Comparison of ENCODE assay signal across 13 cellular contexts in genomic region chr2:167134381-167135072, GRCh38.
DNase-seq lines count a peak whose midpoint lies in the region; ATAC-seq and TF ChIP-seq lines count a peak whose summit lies in the region.
"Had no signal": no experiment of that assay in that cellular context is flagged by ENCODE, and none has a peak within 500 bp of the region (broad histone marks: within the 10 kb centered on the region; RNA-seq: fewer than 3 reads in every experiment).

No MANE protein-coding gene starts in this region.

- H3K4me3 Mint-ChIP-seq in osteocyte (ENCODE audit: unreplicated experiment): no peak overlapping the region
- H3K4me3 Mint-ChIP-seq: natural killer cell had no signal

- H3K36me3 ChIP-seq in ACC112 (ENCODE audit: insufficient read depth, low read length): no peaks in the 10 kb centered on the region
- H3K36me3 ChIP-seq: WERI-Rb-1 had no signal

- POLR2A ChIA-PET in HEK293T (lab: Yijun Ruan, JAX): no interaction called here

- H3K27me3 ChIP-seq in ACC112 (ENCODE audit: insufficient read depth, low read length): no peaks in the 10 kb centered on the region

- H3K27me3 Mint-ChIP-seq in osteocyte (ENCODE audit: unreplicated experiment): no peaks in the 10 kb centered on the region

- no peak for DNase-seq in HEK293T (ENCODE audit: extremely low spot score)
- peak; percentile 34 for DNase-seq in RKO (ENCODE audit: low spot score)
- peak; percentile 42 for DNase-seq in fibroblast of gingiva (ENCODE audit: low read depth)
- DNase-seq in activated CD4-positive, alpha-beta T cell treated with anti-CD3 and anti-CD28 coated beads, Interleukin-2, amount 50 U/mL, for 4 hours: no peak
- no peak for DNase-seq in activated CD4-positive, alpha-beta T cell treated with anti-CD3 and anti-CD28 coated beads, Interleukin-2, amount 50 U/mL, for 48 hours
- DNase-seq in osteocyte (ENCODE audit: extremely low spot score, unreplicated experiment): no peak
- DNase-seq: activated effector memory CD4-positive, alpha-beta T cell treated with Interleukin-2 at 50 U/mL for 16 hours; Kasumi-1; natural killer cell; WERI-Rb-1 had no signal

- peaks cover 20% of the 10 kb centered on the region for H3K4me1 Mint-ChIP-seq in osteocyte (ENCODE audit: unreplicated experiment)
- H3K4me1 Mint-ChIP-seq: natural killer cell had no signal

- no peak for TF ChIP-seq CTCF in osteocyte (IDR thresholded peaks at IDR 0.05)

- H3K9me3 Mint-ChIP-seq in osteocyte (ENCODE audit: unreplicated experiment): no peaks in the 10 kb centered on the region

- peak overlapping the region; percentile 3; the same call in 1 of the 2 replicates for H3K4me3 ChIP-seq in ACC112 (ENCODE audit: low read depth, low read length)

- no peak overlapping the region for H3K27ac Mint-ChIP-seq in osteocyte (ENCODE audit: unreplicated experiment)
- H3K27ac Mint-ChIP-seq: natural killer cell had no signal

- peak overlapping the region; percentile 48 for H2AFZ ChIP-seq in ACC112 (ENCODE audit: low read length, unreplicated experiment)

- H3K79me2 ChIP-seq in ACC112 (ENCODE audit: control insufficient read depth, insufficient read depth, low read length, unreplicated experiment): no peaks in the 10 kb centered on the region

- peaks cover 20% of the 10 kb centered on the region for H3K4me1 ChIP-seq in ACC112 (ENCODE audit: control insufficient read depth, insufficient read depth, low read length, unreplicated experiment)

- H3K27ac ChIP-seq in ACC112 (ENCODE audit: low read depth, low read length): peak overlapping the region; percentile 73
- H3K27ac ChIP-seq: C4-2B, WERI-Rb-1 had no signal

- ATAC-seq in HG02885 (IDR thresholded peaks at IDR 0.05; ENCODE audit: poor library complexity, unreplicated experiment): no peak
- ATAC-seq: natural killer cell had no signal

- CTCF ChIA-PET in HEK293T (lab: Yijun Ruan, JAX): no interaction called here

- H3K36me3 Mint-ChIP-seq in osteocyte (ENCODE audit: unreplicated experiment): no peaks in the 10 kb centered on the region
- H3K36me3 Mint-ChIP-seq: natural killer cell had no signal

TF ChIP-seq in HEK293T, 16 proteins besides CTCF, POLR2A, EP300 and RAD21:
- TF ChIP-seq L3MBTL2 (conservative IDR thresholded peaks at IDR 0.05): no peak
- TF ChIP-seq, protein P1, sequence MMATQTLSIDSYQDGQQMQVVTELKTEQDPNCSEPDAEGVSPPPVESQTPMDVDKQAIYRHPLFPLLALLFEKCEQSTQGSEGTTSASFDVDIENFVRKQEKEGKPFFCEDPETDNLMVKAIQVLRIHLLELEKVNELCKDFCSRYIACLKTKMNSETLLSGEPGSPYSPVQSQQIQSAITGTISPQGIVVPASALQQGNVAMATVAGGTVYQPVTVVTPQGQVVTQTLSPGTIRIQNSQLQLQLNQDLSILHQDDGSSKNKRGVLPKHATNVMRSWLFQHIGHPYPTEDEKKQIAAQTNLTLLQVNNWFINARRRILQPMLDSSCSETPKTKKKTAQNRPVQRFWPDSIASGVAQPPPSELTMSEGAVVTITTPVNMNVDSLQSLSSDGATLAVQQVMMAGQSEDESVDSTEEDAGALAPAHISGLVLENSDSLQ (IDR thresholded peaks at IDR 0.05): peak; percentile 38; the same call in 1 of the 2 replicates
TF ChIP-seq in HEK293T: peak in this region for 1.

Comparison
In these comparisons a context has a peak if more than half of its experiments do, and no peak if none do; other contexts are left out.
1. DNase-seq: peak in RKO (single experiment) and fibroblast of gingiva (single experiment); none in HEK293T (single experiment), activated CD4-positive, alpha-beta T cell treated with anti-CD3 and anti-CD28 coated beads, Interleukin-2, amount 50 U/mL, for 4 hours (0 of 2), activated CD4-positive, alpha-beta T cell treated with anti-CD3 and anti-CD28 coated beads, Interleukin-2, amount 50 U/mL, for 48 hours (0 of 2) and osteocyte (single experiment).